In genomic region chr1:226688852-226689251, GRCh38 we compare ENCODE assay signal across 1 cellular context.
TF ChIP-seq lines count a peak whose summit lies in the region.

No MANE protein-coding gene starts in this region.

TF ChIP-seq in GM23338, 12 proteins besides CTCF, POLR2A, EP300 and RAD21 (continued from another document):
- no peak for TF ChIP-seq ZNF462 (CRISPR knock-in tag; IDR thresholded peaks at IDR 0.05)
- TF ChIP-seq STAT1 (IDR thresholded peaks at IDR 0.05; ENCODE audit: unreplicated experiment) = no peak
